ENCODE assay signal across 8 cellular contexts in genomic region chrX:54044126-54044876, GRCh38. TPM values are rescaled to one million over a fixed set of nuclear protein-coding genes. Genes with fewer than 3 reads are reported as not detected.
DNase-seq lines count a peak whose midpoint lies in the region; ATAC-seq lines count a peak whose summit lies in the region.

TSS of gene PHF8 (minus strand) at chrX:54044473. CDS start at chrX:54042728, 1,745 bp downstream.

- H3K4me1 ChIP-seq in HUES48 (ENCODE audit: control insufficient read depth, insufficient read depth, low read length) (peaks cover 17% of the 10 kb centered on the region), NT2/D1 (ENCODE audit: insufficient read depth, insufficient read length) (peaks cover 4% of the 10 kb centered on the region)

- peaks cover 18% of the 10 kb centered on the region for H3K4me1 Mint-ChIP-seq in activated CD8-positive, alpha-beta memory T cell treated with anti-CD3 and anti-CD28 coated beads, Interleukin-2, amount 10 ng/mL, durations not matched to agents 7 days and 5 days
- peaks cover 8 to 12% of the 10 kb centered on the region in 2 donors for H3K4me1 Mint-ChIP-seq in effector memory CD8-positive, alpha-beta T cell (ENCODE audit: low read depth in 2 of 2)

- peak within 1 kb of the TSS; percentile 95 for H3K27ac Mint-ChIP-seq in activated CD8-positive, alpha-beta memory T cell treated with anti-CD3 and anti-CD28 coated beads, Interleukin-2, amount 10 ng/mL, durations not matched to agents 7 days and 5 days
- H3K27ac Mint-ChIP-seq in effector memory CD8-positive, alpha-beta T cell = peak within 1 kb of the TSS; percentile 93 to 94

- peak within 1 kb of the TSS; percentile 84 for H3K9ac ChIP-seq in HUES48 (ENCODE audit: low read depth, low read length)
- H3K9ac ChIP-seq in NT2/D1 (ENCODE audit: insufficient read length, low read depth) = peak within 1 kb of the TSS; percentile 95

- H3K27me3 ChIP-seq in HUES48 (ENCODE audit: control insufficient read depth, insufficient read depth, low read length) (no peaks in the 10 kb centered on the region), NT2/D1 (ENCODE audit: insufficient read depth, insufficient read length) (no peaks in the 10 kb centered on the region)

- H3K36me3 ChIP-seq in HUES48 (ENCODE audit: control insufficient read depth, insufficient read depth, low read length) (peaks cover 23% of the 10 kb centered on the region), NT2/D1 (ENCODE audit: insufficient read depth, insufficient read length, low read length) (peaks cover 27% of the 10 kb centered on the region)

- H3K36me3 Mint-ChIP-seq in activated CD8-positive, alpha-beta memory T cell treated with anti-CD3 and anti-CD28 coated beads, Interleukin-2, amount 10 ng/mL, durations not matched to agents 7 days and 5 days = peaks cover 10% of the 10 kb centered on the region
- peaks cover 28% of the 10 kb centered on the region for H3K36me3 Mint-ChIP-seq in effector memory CD8-positive, alpha-beta T cell (ENCODE audit: insufficient read depth)

- DNase-seq in COLO829 (ENCODE audit: low spot score) = peak; percentile 84
- peak; percentile 96 for DNase-seq in NT2/D1 (ENCODE audit: low read depth, low spot score)
- DNase-seq in activated CD8-positive, alpha-beta memory T cell treated with anti-CD3 and anti-CD28 coated beads, Interleukin-2, amount 10 ng/mL, durations not matched to agents 7 days and 5 days = peak; percentile 95
- peak; percentile 92 for DNase-seq in effector memory CD8-positive, alpha-beta T cell
- DNase-seq in medulla oblongata (ENCODE audit: extremely low spot score) = peak; percentile 91
- DNase-seq in stimulated activated CD4-positive, alpha-beta T cell treated with anti-CD3 and anti-CD28 coated beads, TNF-alpha, amount 100 ng/mL, for 48 hours (ENCODE audit: low read depth in 3 of 3) = peak; percentile 82 to 89 (median 89)

- H3K27ac ChIP-seq in HUES48 (ENCODE audit: low read depth, low read length) = peak within 1 kb of the TSS; percentile 98

- H3K4me3 Mint-ChIP-seq in activated CD8-positive, alpha-beta memory T cell treated with anti-CD3 and anti-CD28 coated beads, Interleukin-2, amount 10 ng/mL, durations not matched to agents 7 days and 5 days = peak within 1 kb of the TSS; percentile 96
- H3K4me3 Mint-ChIP-seq in effector memory CD8-positive, alpha-beta T cell = peak within 1 kb of the TSS; percentile 89 to 90

- H3K4me3 ChIP-seq in HUES48 (ENCODE audit: low read depth, low read length) (peak within 1 kb of the TSS; percentile 68), NT2/D1 (ENCODE audit: insufficient read length, low read depth) (peak within 1 kb of the TSS; percentile 82)

- ATAC-seq in GM21423 (IDR thresholded peaks at IDR 0.05; ENCODE audit: unreplicated experiment) = peak; percentile 80
- peak; percentile 89 for ATAC-seq in activated CD8-positive, alpha-beta memory T cell treated with anti-CD3 and anti-CD28 coated beads, Interleukin-2, amount 10 ng/mL, durations not matched to agents 7 days and 5 days
- peak; percentile 85 for ATAC-seq in effector memory CD8-positive, alpha-beta T cell (replicated peaks)

- no peaks in the 10 kb centered on the region for H3K9me3 Mint-ChIP-seq in activated CD8-positive, alpha-beta memory T cell treated with anti-CD3 and anti-CD28 coated beads, Interleukin-2, amount 10 ng/mL, durations not matched to agents 7 days and 5 days (ENCODE audit: low read depth)
- no peaks in the 10 kb centered on the region for H3K9me3 Mint-ChIP-seq in effector memory CD8-positive, alpha-beta T cell

- CTCF ChIA-PET in activated CD8-positive, alpha-beta memory T cell treated with anti-CD3 and anti-CD28 coated beads, Interleukin-2, amount 10 ng/mL, durations not matched to agents 7 days and 5 days (lab: Charles Lee) = interaction anchor here (1.2 kb wide), 1 partner anchor 956 kb away, joined by 3 read pairs; the partner anchor contains the start of gene APEX2

- peaks cover 28% of the 10 kb centered on the region for H3K9me3 ChIP-seq in HUES48 (ENCODE audit: control insufficient read depth, insufficient read depth, low read length)
- H3K9me3 ChIP-seq in NT2/D1 (ENCODE audit: insufficient read depth, low read length) = no peaks in the 10 kb centered on the region

- H3K27me3 Mint-ChIP-seq in activated CD8-positive, alpha-beta memory T cell treated with anti-CD3 and anti-CD28 coated beads, Interleukin-2, amount 10 ng/mL, durations not matched to agents 7 days and 5 days = no peaks in the 10 kb centered on the region
- H3K27me3 Mint-ChIP-seq in effector memory CD8-positive, alpha-beta T cell = no peaks in the 10 kb centered on the region

RNA-seq across cellular contexts. Expression of gene PHF8, which starts in this region (rescaled TPM):
- total RNA-seq in activated CD8-positive, alpha-beta memory T cell treated with anti-CD3 and anti-CD28 coated beads, Interleukin-2, amount 10 ng/mL, durations not matched to agents 7 days and 5 days = 10 to 100 TPM; 42.9 to 44.9 TPM

Comparison
In these comparisons a context has a peak if more than half of its experiments do, and no peak if none do; other contexts are left out.
1. Peak in every context shown above with its lines: DNase-seq, ATAC-seq, H3K4me3 ChIP-seq and H3K27ac ChIP-seq.